In the genomic region with DNA sequence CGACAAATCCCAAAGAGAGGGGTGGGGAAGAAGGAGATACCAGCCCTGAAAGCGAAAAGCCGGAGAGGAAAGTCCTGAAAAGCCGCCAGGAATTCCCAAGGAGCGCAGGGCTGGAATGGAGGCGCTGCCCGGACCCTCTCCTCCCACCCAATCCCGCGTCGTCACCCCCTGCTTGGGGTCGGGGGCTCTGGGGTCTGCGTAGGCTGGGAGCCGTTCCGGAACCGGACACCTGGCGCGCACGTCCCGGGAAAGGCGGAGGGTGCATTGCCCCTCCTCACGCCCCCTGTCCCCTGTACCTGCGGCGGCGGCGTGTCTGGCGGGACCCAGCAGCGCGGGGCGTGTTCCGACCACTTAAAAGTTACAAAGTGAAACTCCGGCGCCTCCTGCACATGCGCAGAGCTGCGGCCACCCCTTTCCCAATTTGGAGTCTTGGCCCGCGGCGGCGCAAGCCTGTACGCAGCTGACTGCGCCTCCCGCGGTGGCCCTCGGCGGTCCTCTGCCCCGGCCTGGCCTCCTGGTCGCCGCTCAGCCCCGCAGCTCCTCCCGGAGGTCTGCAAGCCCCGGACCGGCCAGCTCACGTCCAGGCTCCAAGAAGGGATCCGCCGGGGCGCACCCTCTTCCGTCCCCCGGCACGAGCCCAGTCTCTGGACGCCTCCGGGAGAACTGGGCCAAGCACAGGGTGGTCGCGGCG, we compare ENCODE assay signal across 8 cellular contexts. TPM values are rescaled to one million over a fixed set of nuclear protein-coding genes. Genes with fewer than 3 reads are reported as not detected.
A peak's percentile ranks its signal among the peaks of the same experiment; 100 is the strongest.
DNase-seq lines count a peak whose midpoint lies in the region; ATAC-seq, FAIRE-seq and TF ChIP-seq lines count a peak whose summit lies in the region.

A gene (minus strand): TSS at position 373 of the 691 bp plus-strand sequence. CDS start 4,800 bp downstream, outside the sequence.

- peak within 1 kb of the TSS; percentile 91 for H3K27ac Mint-ChIP-seq in activated CD4-positive, alpha-beta T cell treated with anti-CD3 and anti-CD28 coated beads, Interleukin-2, amount 10 ng/mL, durations not matched to agents 7 days and 5 days

- H3K4me1 ChIP-seq in HepG2 (ENCODE audit: insufficient read depth, low read length) = peaks cover 73% of the 10 kb centered on the region

- peak within 1 kb of the TSS; percentile 90 for H3K4me3 Mint-ChIP-seq in activated CD4-positive, alpha-beta T cell treated with anti-CD3 and anti-CD28 coated beads, Interleukin-2, amount 10 ng/mL, durations not matched to agents 7 days and 5 days

- H3K36me3 ChIP-seq in HepG2 (replicated peaks in 1 of 2; ENCODE audit: control insufficient read depth in 1 of 2, insufficient read depth in 2 of 2, low read length in 2 of 2) = peaks cover 0 to 4% of the 10 kb centered on the region in 2 experiments; a peak in 2 of 5 replicates

- H3K27me3 Mint-ChIP-seq in activated CD4-positive, alpha-beta T cell treated with anti-CD3 and anti-CD28 coated beads, Interleukin-2, amount 10 ng/mL, durations not matched to agents 7 days and 5 days = peaks cover 8% of the 10 kb centered on the region

- in situ Hi-C loops in HepG2 (cut with HindIII; ENCODE audit: extremely low pct_ligation_motif_present, low pct_unique_long_range_greater_than_20kb) = no loop called here

- intact Hi-C loops in HepG2 (cut with micrococcal nuclease; ENCODE audit: unreplicated experiment) = loop anchor here (2.0 to 10.0 kb wide), 3 partner anchors 40 to 93 kb away; a partner anchor contains a TSS

- POLR2A ChIA-PET in activated CD4-positive, alpha-beta T cell treated with anti-CD3 and anti-CD28 coated beads, Interleukin-2, amount 10 ng/mL, durations not matched to agents 7 days and 5 days (lab: Charles Lee) = interaction anchor here (0.8 to 1.6 kb wide), 4 partner anchors 16 to 368 kb away, joined by 3 to 6 read pairs (median 4); a partner anchor contains a TSS
- POLR2A ChIA-PET in HepG2 (lab: Yijun Ruan, JAX) = interaction anchor here (0.6 to 4.6 kb wide), 13 partner anchors 8 to 229 kb away, joined by 3 to 42 read pairs (median 7); a partner anchor contains a TSS

- peaks cover 19% of the 10 kb centered on the region for H4K20me1 ChIP-seq in HepG2 (ENCODE audit: insufficient read depth, low read length)

- TF ChIP-seq EP300 in HepG2 (IDR thresholded peaks at IDR 0.05; ENCODE audit: low read depth in 2 of 2, low read length in 2 of 2) (no peak), HepG2 (CRISPR knock-in tag; IDR thresholded peaks at IDR 0.05; ENCODE audit: borderline replicate concordance) (no peak)

- peak; percentile 58 to 82; a peak in 3 of 4 replicates for TF ChIP-seq POLR2A in HepG2 (IDR thresholded peaks at IDR 0.05; ENCODE audit: insufficient read depth in 1 of 2, low read depth in 2 of 2, low read length in 2 of 2)

- no peaks in the 10 kb centered on the region; a peak in 1 of 5 replicates for H3K27me3 ChIP-seq in HepG2 (ENCODE audit: control insufficient read depth in 1 of 2, insufficient read depth in 2 of 2, low read length in 2 of 2)

- no peaks in the 10 kb centered on the region for H3K9me3 Mint-ChIP-seq in activated CD4-positive, alpha-beta T cell treated with anti-CD3 and anti-CD28 coated beads, Interleukin-2, amount 10 ng/mL, durations not matched to agents 7 days and 5 days

- peaks cover 37% of the 10 kb centered on the region for H3K79me2 ChIP-seq in HepG2 (ENCODE audit: insufficient read depth, low read length)

- WGBS in HepG2 (ENCODE audit: low lambda C conversion rate) = 0% methylated on average over 21 of the region's 63 CpGs

- peak within 1 kb of the TSS; percentile 100 for H3K4me2 ChIP-seq in HepG2 (ENCODE audit: low read depth, low read length)

- ATAC-seq in HG02623 (IDR thresholded peaks at IDR 0.05; ENCODE audit: unreplicated experiment) = peak; percentile 62
- peak; percentile 79 for ATAC-seq in HepG2

- DNase-seq in NCI-H2029 (lab: John Stamatoyannopoulos, UW) (peak; percentile 42), NCI-H2029 treated with DMSO at 0.1 percent for 48 hours (lab: John Stamatoyannopoulos, UW) (no peak), NCI-H2107 (lab: John Stamatoyannopoulos, UW) (peak; percentile 53), dedifferentiated amniotic fluid mesenchymal stem cell (ENCODE audit: extremely low spot score) (peak; percentile 62), HepG2 (ENCODE audit: low spot score) (peak; percentile 82)
- peak; percentile 92 for DNase-seq in activated CD4-positive, alpha-beta T cell treated with anti-CD3 and anti-CD28 coated beads, Interleukin-2, amount 10 ng/mL, durations not matched to agents 7 days and 5 days
- DNase-seq in stimulated activated CD4-positive, alpha-beta T cell treated with anti-CD3 and anti-CD28 coated beads, Interleukin-4, amount 100 ng/mL, for 24 hours = peak; percentile 88

- TF ChIP-seq RAD21 in HepG2 (CRISPR knock-in tag; IDR thresholded peaks at IDR 0.05) = peak; percentile 70

- H3K36me3 Mint-ChIP-seq in activated CD4-positive, alpha-beta T cell treated with anti-CD3 and anti-CD28 coated beads, Interleukin-2, amount 10 ng/mL, durations not matched to agents 7 days and 5 days (ENCODE audit: low read depth) = peaks cover 37% of the 10 kb centered on the region

- BruUV-seq in HepG2 (replicated peaks; lab: Mats Ljungman, UMichigan) = no TSS peak

- peak within 1 kb of the TSS; percentile 80 for H3K27ac ChIP-seq in HepG2 (ENCODE audit: extremely low read length, insufficient read depth, low read length)

- H3K4me3 ChIP-seq in HepG2 (replicated peaks in 1 of 3; ENCODE audit: insufficient read depth in 1 of 3, low read depth in 2 of 3, low read length in 3 of 3) = peak within 1 kb of the TSS; percentile 91 to 98 (median 93)

- FAIRE-seq in HepG2 (lab: Jason Lieb, UNC) = no peak

- CTCF ChIA-PET in activated CD4-positive, alpha-beta T cell treated with anti-CD3 and anti-CD28 coated beads, Interleukin-2, amount 10 ng/mL, durations not matched to agents 7 days and 5 days (lab: Charles Lee) = interaction anchor here (0.8 to 4.7 kb wide), 12 partner anchors 8 to 132 kb away, joined by 3 to 35 read pairs (median 4); a partner anchor contains a TSS
- CTCF ChIA-PET in HepG2 (lab: Yijun Ruan, JAX; ENCODE audit: low intra/inter-chr PET ratio, low total read pairs) = no interaction called here

- TF ChIP-seq CTCF in HepG2 (CRISPR knock-in tag; IDR thresholded peaks at IDR 0.05) = peak; percentile 62

- peaks cover 49% of the 10 kb centered on the region for H3K4me1 Mint-ChIP-seq in activated CD4-positive, alpha-beta T cell treated with anti-CD3 and anti-CD28 coated beads, Interleukin-2, amount 10 ng/mL, durations not matched to agents 7 days and 5 days

- H3K9me3 ChIP-seq in HepG2 (ENCODE audit: low read length) = no peaks in the 10 kb centered on the region

- peak within 1 kb of the TSS; percentile 88 for H3K9ac ChIP-seq in HepG2 (ENCODE audit: insufficient read depth, low read depth, low read length)

- H2AFZ ChIP-seq in HepG2 (ENCODE audit: low read length) = peak within 1 kb of the TSS; percentile 50

TF ChIP-seq in HepG2, 621 proteins besides CTCF, POLR2A, EP300 and RAD21 (continues in another document):
- TF ChIP-seq ATF7-NPFF (CRISPR knock-in tag; IDR thresholded peaks at IDR 0.05; ENCODE audit: low read depth) (no peak), FOXK2 (IDR thresholded peaks at IDR 0.05) (no peak), ZNF232 (CRISPR knock-in tag; IDR thresholded peaks at IDR 0.05; ENCODE audit: borderline replicate concordance) (0 out of 2 replicates have a peak, but pooled peaks have one; percentile 40), ZSCAN25 (CRISPR knock-in tag; IDR thresholded peaks at IDR 0.05) (no peak), ZNF570 (CRISPR knock-in tag; IDR thresholded peaks at IDR 0.05; ENCODE audit: borderline replicate concordance) (no peak)
- TF ChIP-seq, protein P1, sequence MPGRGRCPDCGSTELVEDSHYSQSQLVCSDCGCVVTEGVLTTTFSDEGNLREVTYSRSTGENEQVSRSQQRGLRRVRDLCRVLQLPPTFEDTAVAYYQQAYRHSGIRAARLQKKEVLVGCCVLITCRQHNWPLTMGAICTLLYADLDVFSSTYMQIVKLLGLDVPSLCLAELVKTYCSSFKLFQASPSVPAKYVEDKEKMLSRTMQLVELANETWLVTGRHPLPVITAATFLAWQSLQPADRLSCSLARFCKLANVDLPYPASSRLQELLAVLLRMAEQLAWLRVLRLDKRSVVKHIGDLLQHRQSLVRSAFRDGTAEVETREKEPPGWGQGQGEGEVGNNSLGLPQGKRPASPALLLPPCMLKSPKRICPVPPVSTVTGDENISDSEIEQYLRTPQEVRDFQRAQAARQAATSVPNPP (CRISPR knock-in tag; IDR thresholded peaks at IDR 0.05) = no peak

RNA-seq across cellular contexts. Expression of the gene that starts here (rescaled TPM):
- total RNA-seq in activated CD4-positive, alpha-beta T cell treated with anti-CD3 and anti-CD28 coated beads, Interleukin-2, amount 10 ng/mL, durations not matched to agents 7 days and 5 days = 100 to 1,000 TPM; 197 to 211 TPM
- 6.8 and 23.9 TPM in 2 replicates for total RNA-seq in HepG2 (2016; rRNA removed; fragmentation: Illumina TruSeq; extraction: Trizol)
- 8.4 and 11.8 TPM in 2 replicates for total RNA-seq in HepG2 (2016; cell fraction: cytosol; rRNA removed; fragmentation: Illumina TruSeq; extraction: Trizol; ENCODE audit: low read depth)
- 6.3 and 23.7 TPM in 2 replicates for total RNA-seq in HepG2 (2016; cell fraction: insoluble cytoplasmic fraction; rRNA removed; fragmentation: Illumina TruSeq; extraction: Trizol)
- 9.0 and 9.3 TPM in 2 replicates for total RNA-seq in HepG2 (2016; cell fraction: membrane; rRNA removed; fragmentation: Illumina TruSeq; extraction: Trizol)
- total RNA-seq in HepG2 (2016; cell fraction: nucleus; rRNA removed; fragmentation: Illumina TruSeq; extraction: Trizol) = 45.2 and 52.0 TPM in 2 replicates
- polyA plus RNA-seq in HepG2 (2011; rRNA removed) = 53.3 and 68.4 TPM in 2 replicates
- polyA plus RNA-seq in HepG2 (2011; cell fraction: cytosol; rRNA removed) = 12.0 and 12.6 TPM in 2 replicates
- polyA plus RNA-seq in HepG2 (2011; cell fraction: nucleus; rRNA removed) = 382 and 397 TPM in 2 replicates
- 27.8 and 32.4 TPM in 2 replicates for polyA plus RNA-seq in HepG2 (2012)
- polyA plus RNA-seq in HepG2 (2016; cell fraction: cytosol; fragmentation: Illumina TruSeq; extraction: Trizol; ENCODE audit: low read depth) = 1.2 and 1.4 TPM in 2 replicates
- polyA plus RNA-seq in HepG2 (2016; cell fraction: insoluble cytoplasmic fraction; fragmentation: Illumina TruSeq; extraction: Trizol; ENCODE audit: low read depth) = 5.6 and 6.1 TPM in 2 replicates
- polyA plus RNA-seq in HepG2 (2016; cell fraction: membrane; fragmentation: Illumina TruSeq; extraction: Trizol; ENCODE audit: low read depth) = 2.8 and 3.1 TPM in 2 replicates
- 77.1 and 87.3 TPM in 2 replicates for polyA plus RNA-seq in HepG2 (2016; cell fraction: nucleus; fragmentation: Illumina TruSeq; extraction: Trizol; ENCODE audit: insufficient read depth, low read depth)
- 69.8 and 79.8 TPM in 2 replicates for polyA minus RNA-seq in HepG2 (2011; rRNA and poly(A)+ RNA removed; ENCODE audit: low replicate concordance)
- polyA minus RNA-seq in HepG2 (2011; cell fraction: cytosol; rRNA and poly(A)+ RNA removed) = 11.9 and 15.7 TPM in 2 replicates
- polyA minus RNA-seq in HepG2 (2011; cell fraction: nucleus; rRNA and poly(A)+ RNA removed) = 124 and 138 TPM in 2 replicates
